ENCODE assay signal across 1 cellular context in the genomic region with DNA sequence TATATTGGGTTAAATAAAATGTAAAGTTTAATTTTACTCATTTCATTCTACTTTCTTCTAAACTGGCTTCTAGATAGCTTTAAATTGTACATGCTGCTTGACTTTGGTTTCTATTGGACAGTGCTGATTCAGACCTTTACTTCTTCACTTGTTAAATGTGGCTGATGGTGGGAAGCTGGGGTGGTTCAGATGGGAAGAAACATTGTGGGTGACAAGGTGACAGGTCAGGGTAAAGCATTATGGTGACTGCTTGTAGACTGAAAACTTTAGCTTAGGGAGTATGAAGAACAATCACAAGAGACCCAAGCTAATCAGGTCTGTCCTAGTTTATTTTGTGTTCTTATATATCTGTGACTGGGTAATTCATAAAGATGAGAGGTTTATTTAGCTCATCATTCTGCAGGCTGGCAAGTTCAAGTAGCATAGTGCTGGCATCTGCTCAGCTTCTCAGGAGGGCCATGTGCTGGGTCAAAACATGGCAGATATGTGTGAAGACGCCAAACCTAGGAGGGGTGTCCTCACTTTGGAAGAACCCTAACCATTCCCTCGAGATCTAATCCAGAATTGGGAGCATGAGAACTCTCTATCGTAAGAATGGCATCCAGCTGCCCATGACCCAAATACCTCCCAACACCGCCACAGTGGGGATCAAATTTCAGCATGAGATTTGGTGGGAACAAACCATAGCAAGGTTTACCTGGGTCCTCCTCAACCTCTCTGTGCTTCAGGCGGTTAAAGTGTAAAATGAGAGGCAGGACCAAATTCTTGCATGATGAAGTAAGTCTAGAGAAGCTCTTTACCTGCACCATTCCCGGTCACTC.
TF ChIP-seq lines count a peak whose summit lies in the region.

No MANE protein-coding gene starts in this region.

TF ChIP-seq in WTC11, 78 proteins besides CTCF, POLR2A, EP300 and RAD21 (continued from another document):
- TF ChIP-seq, protein P1, sequence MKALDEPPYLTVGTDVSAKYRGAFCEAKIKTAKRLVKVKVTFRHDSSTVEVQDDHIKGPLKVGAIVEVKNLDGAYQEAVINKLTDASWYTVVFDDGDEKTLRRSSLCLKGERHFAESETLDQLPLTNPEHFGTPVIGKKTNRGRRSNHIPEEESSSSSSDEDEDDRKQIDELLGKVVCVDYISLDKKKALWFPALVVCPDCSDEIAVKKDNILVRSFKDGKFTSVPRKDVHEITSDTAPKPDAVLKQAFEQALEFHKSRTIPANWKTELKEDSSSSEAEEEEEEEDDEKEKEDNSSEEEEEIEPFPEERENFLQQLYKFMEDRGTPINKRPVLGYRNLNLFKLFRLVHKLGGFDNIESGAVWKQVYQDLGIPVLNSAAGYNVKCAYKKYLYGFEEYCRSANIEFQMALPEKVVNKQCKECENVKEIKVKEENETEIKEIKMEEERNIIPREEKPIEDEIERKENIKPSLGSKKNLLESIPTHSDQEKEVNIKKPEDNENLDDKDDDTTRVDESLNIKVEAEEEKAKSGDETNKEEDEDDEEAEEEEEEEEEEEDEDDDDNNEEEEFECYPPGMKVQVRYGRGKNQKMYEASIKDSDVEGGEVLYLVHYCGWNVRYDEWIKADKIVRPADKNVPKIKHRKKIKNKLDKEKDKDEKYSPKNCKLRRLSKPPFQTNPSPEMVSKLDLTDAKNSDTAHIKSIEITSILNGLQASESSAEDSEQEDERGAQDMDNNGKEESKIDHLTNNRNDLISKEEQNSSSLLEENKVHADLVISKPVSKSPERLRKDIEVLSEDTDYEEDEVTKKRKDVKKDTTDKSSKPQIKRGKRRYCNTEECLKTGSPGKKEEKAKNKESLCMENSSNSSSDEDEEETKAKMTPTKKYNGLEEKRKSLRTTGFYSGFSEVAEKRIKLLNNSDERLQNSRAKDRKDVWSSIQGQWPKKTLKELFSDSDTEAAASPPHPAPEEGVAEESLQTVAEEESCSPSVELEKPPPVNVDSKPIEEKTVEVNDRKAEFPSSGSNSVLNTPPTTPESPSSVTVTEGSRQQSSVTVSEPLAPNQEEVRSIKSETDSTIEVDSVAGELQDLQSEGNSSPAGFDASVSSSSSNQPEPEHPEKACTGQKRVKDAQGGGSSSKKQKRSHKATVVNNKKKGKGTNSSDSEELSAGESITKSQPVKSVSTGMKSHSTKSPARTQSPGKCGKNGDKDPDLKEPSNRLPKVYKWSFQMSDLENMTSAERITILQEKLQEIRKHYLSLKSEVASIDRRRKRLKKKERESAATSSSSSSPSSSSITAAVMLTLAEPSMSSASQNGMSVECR (CRISPR knock-in tag; IDR thresholded peaks at IDR 0.05; ENCODE audit: borderline replicate concordance), result no peak
- TF ChIP-seq, protein P2, sequence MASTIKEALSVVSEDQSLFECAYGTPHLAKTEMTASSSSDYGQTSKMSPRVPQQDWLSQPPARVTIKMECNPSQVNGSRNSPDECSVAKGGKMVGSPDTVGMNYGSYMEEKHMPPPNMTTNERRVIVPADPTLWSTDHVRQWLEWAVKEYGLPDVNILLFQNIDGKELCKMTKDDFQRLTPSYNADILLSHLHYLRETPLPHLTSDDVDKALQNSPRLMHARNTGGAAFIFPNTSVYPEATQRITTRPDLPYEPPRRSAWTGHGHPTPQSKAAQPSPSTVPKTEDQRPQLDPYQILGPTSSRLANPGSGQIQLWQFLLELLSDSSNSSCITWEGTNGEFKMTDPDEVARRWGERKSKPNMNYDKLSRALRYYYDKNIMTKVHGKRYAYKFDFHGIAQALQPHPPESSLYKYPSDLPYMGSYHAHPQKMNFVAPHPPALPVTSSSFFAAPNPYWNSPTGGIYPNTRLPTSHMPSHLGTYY (CRISPR knock-in tag; IDR thresholded peaks at IDR 0.05), result no peak
- no peak for TF ChIP-seq SMAD3 (CRISPR knock-in tag; IDR thresholded peaks at IDR 0.05; ENCODE audit: borderline replicate concordance)
- TF ChIP-seq GTF2I (CRISPR knock-in tag; conservative IDR thresholded peaks at IDR 0.05), result no peak
- no peak for TF ChIP-seq NR2C2 (CRISPR knock-in tag; IDR thresholded peaks at IDR 0.05)
- TF ChIP-seq, protein P3, sequence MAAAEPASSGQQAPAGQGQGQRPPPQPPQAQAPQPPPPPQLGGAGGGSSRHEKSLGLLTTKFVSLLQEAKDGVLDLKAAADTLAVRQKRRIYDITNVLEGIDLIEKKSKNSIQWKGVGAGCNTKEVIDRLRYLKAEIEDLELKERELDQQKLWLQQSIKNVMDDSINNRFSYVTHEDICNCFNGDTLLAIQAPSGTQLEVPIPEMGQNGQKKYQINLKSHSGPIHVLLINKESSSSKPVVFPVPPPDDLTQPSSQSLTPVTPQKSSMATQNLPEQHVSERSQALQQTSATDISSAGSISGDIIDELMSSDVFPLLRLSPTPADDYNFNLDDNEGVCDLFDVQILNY (CRISPR knock-in tag; IDR thresholded peaks at IDR 0.05), result no peak
- no peak for TF ChIP-seq ZBTB21 (CRISPR knock-in tag; IDR thresholded peaks at IDR 0.05; ENCODE audit: borderline replicate concordance)
